ENCODE assay signal across 8 cellular contexts in the genomic region with DNA sequence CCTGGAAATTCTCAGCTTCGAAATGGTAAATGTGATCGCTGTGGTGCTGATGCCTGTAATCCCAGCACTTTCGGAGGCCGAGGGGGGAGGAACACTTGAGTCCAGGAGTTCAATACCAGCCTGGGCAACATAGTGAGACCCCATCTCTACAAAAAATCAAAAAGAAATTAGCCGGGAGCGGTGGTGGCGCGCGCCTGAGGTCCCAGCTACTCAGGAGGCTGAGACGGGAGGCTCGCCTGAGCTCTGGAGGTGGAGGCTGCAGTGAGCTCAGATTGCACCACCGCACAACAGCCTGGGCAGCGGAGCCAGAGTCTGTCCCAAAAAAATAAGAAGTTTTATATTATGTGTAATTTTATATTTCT. TPM values are rescaled to one million over a fixed set of nuclear protein-coding genes. Genes with fewer than 3 reads are reported as not detected.
DNase-seq lines count a peak whose midpoint lies in the region; ATAC-seq, FAIRE-seq and TF ChIP-seq lines count a peak whose summit lies in the region.

No MANE protein-coding gene starts in this region.

- intact Hi-C loops in psoas muscle (cut with DNase I), result loop anchor here in 1 of 2 donors (5.0 to 10.0 kb wide), 2 partner anchors 34 to 97 kb away; no protein-coding TSS in a partner anchor

- ATAC-seq in RWPE2 (ENCODE audit: low read depth) (no peak), psoas muscle (no peak)

- H3K9me3 ChIP-seq in RWPE2 (ENCODE audit: severe bottlenecking) (no peaks in the 10 kb centered on the region), fibroblast of lung (ENCODE audit: control insufficient read depth, insufficient read depth, low read depth, low read length) (no peaks in the 10 kb centered on the region), psoas muscle (no peaks in the 10 kb centered on the region)

- H3K9ac ChIP-seq in fibroblast of lung (ENCODE audit: insufficient read depth, low read length), result peak overlapping the region; percentile 95

- H3K4me1 ChIP-seq in RWPE2 (ENCODE audit: insufficient read depth, poor library complexity, severe bottlenecking) (peaks cover 14% of the 10 kb centered on the region), fibroblast of lung (ENCODE audit: control insufficient read depth, extremely low read depth, insufficient read depth, low read length) (peaks cover 3% of the 10 kb centered on the region), psoas muscle (peaks cover 26% of the 10 kb centered on the region)

- H2AFZ ChIP-seq in fibroblast of lung (ENCODE audit: low read length), result no peak overlapping the region

- H3K4me3 ChIP-seq in GM08714 (ENCODE audit: low read length) (peak overlapping the region; percentile 88), RWPE2 (ENCODE audit: severe bottlenecking) (peak overlapping the region; percentile 81), fibroblast of lung (replicated peaks in 1 of 4; ENCODE audit: control extremely low read depth in 1 of 4, insufficient read depth in 1 of 4, low read depth in 3 of 4, low read length in 4 of 4) (peak overlapping the region; percentile 82 to 94 (median 92)), psoas muscle (peak overlapping the region; percentile 92)

- peaks cover 52% of the 10 kb centered on the region for H3K79me2 ChIP-seq in fibroblast of lung (ENCODE audit: control insufficient read depth, insufficient read depth, low read length)

- 21 to 31% (median 30%) methylated on average over 13 of the region's 13 CpGs for WGBS in psoas muscle, 3 donors

- no peaks in the 10 kb centered on the region for H3K27me3 ChIP-seq in RWPE2 (ENCODE audit: insufficient read depth, poor library complexity, severe bottlenecking)
- H3K27me3 ChIP-seq in fibroblast of lung (ENCODE audit: control insufficient read depth, insufficient read depth, low read length), result no peaks in the 10 kb centered on the region
- no peaks in the 10 kb centered on the region for H3K27me3 ChIP-seq in psoas muscle (ENCODE audit: insufficient read depth in 3 of 3, low read length in 2 of 3)

- H3K27ac ChIP-seq in RWPE2 (ENCODE audit: poor library complexity, severe bottlenecking) (peak overlapping the region; percentile 60), fibroblast of lung (ENCODE audit: insufficient read depth, low read length) (peak overlapping the region; percentile 73), psoas muscle (peak overlapping the region; percentile 83)

- H3K36me3 ChIP-seq in RWPE2 (ENCODE audit: low read depth) (peaks cover 32% of the 10 kb centered on the region), fibroblast of lung (ENCODE audit: control insufficient read depth, insufficient read depth, low read length) (peaks cover 11% of the 10 kb centered on the region), psoas muscle (ENCODE audit: insufficient read depth in 1 of 2, low read depth in 1 of 2) (peaks cover 5 to 37% of the 10 kb centered on the region in 2 donors)

- DNase-seq in RWPE2 (ENCODE audit: low spot score), result no peak
- no peak for DNase-seq in fibroblast of lung (ENCODE audit: low read depth in 2 of 2)
- no peak for DNase-seq in psoas muscle
- DNase-seq in cortex of kidney (lab: John Stamatoyannopoulos, UW), result no peak
- DNase-seq in D721Med (ENCODE audit: insufficient read length, low spot score), result no peak
- DNase-seq in dedifferentiated amniotic fluid mesenchymal stem cell (ENCODE audit: extremely low spot score), result no peak
- no peak for DNase-seq in DMS 273 (lab: John Stamatoyannopoulos, UW; ENCODE audit: unreplicated experiment)

- no peaks in the 10 kb centered on the region for H4K20me1 ChIP-seq in fibroblast of lung (ENCODE audit: control insufficient read depth, extremely low read depth, insufficient read depth, low read length)

- FAIRE-seq in D721Med (lab: Jason Lieb, UNC), result no peak

- H3K4me2 ChIP-seq in fibroblast of lung (ENCODE audit: extremely low read depth, insufficient read depth, low read length), result peak overlapping the region; percentile 81

- TF ChIP-seq CTCF in RWPE2 (IDR thresholded peaks at IDR 0.05; ENCODE audit: poor library complexity, severe bottlenecking) (no peak), fibroblast of lung (conservative IDR thresholded peaks at IDR 0.05 in 1 of 2, IDR thresholded peaks at IDR 0.05 in 1 of 2; ENCODE audit: low read depth in 1 of 2, low read length in 2 of 2) (no peak), psoas muscle (IDR thresholded peaks at IDR 0.05) (no peak), D721Med (IDR thresholded peaks at IDR 0.05; ENCODE audit: insufficient read depth, missing control alignments) (no peak)

RNA-seq across cellular contexts. Expression of a gene that starts 0.8 kb away (rescaled TPM):
- total RNA-seq in fibroblast of lung (80.1 and 81.7 TPM in 2 replicates), psoas muscle (100 to 1,000 TPM; 114 to 159 (median 143) TPM)
- polyA plus RNA-seq in fibroblast of lung (150 and 188 TPM in 2 replicates), psoas muscle (100 to 1,000 TPM; 211 to 308 (median 255) TPM)
- polyA plus RNA-seq in fibroblast of lung (2012), result 155 and 217 TPM in 2 replicates
- 27.3 and 44.5 TPM in 2 replicates for polyA minus RNA-seq in fibroblast of lung (ENCODE audit: low replicate concordance)

RNA-seq across cellular contexts. Expression of a gene that starts 8.8 kb away (rescaled TPM):
- 87.1 and 102 TPM in 2 replicates for total RNA-seq in fibroblast of lung
- polyA plus RNA-seq in fibroblast of lung, result 70.5 and 116 TPM in 2 replicates
- 51.7 and 70.2 TPM in 2 replicates for polyA plus RNA-seq in fibroblast of lung (2012)
- 23.3 and 75.5 TPM in 2 replicates for polyA minus RNA-seq in fibroblast of lung (ENCODE audit: low replicate concordance)
- total RNA-seq in psoas muscle, result 10 to 100 TPM; 40.2 to 71.8 (median 46.1) TPM
- 10 to 100 TPM; 50.1 to 59.3 (median 54.7) TPM for polyA plus RNA-seq in psoas muscle

RNA-seq across cellular contexts. Expression of a gene that starts 13.1 kb away (rescaled TPM):
- total RNA-seq in fibroblast of lung (1.3 and 2.0 TPM in 2 replicates), psoas muscle (1 to 10 TPM in 3 of 4 donors, under 1 TPM in 1; 0.77 to 5.4 (median 3.0) TPM)
- polyA plus RNA-seq in fibroblast of lung (0.84 and 1.9 TPM in 2 replicates), psoas muscle (1 to 10 TPM; 1.1 to 2.9 (median 1.6) TPM)
- 0.86 and 2.9 TPM in 2 replicates for polyA plus RNA-seq in fibroblast of lung (2012)
- polyA minus RNA-seq in fibroblast of lung (ENCODE audit: low replicate concordance), result 1.4 TPM in 1 of 2 replicates, not detected in the other

RNA-seq across cellular contexts. Expression of a gene that starts 27.6 kb away (rescaled TPM):
- total RNA-seq in fibroblast of lung, result 2.6 and 3.1 TPM in 2 replicates
- polyA plus RNA-seq in fibroblast of lung, result 1.7 and 2.5 TPM in 2 replicates
- 7.5 and 12.6 TPM in 2 replicates for polyA plus RNA-seq in fibroblast of lung (2012)
- 1.1 and 3.7 TPM in 2 replicates for polyA minus RNA-seq in fibroblast of lung (ENCODE audit: low replicate concordance)
- 10 to 100 TPM in 3 of 4 donors, 1 to 10 TPM in 1; 4.5 to 25.3 (median 13.8) TPM for total RNA-seq in psoas muscle
- polyA plus RNA-seq in psoas muscle, result 1 to 10 TPM; 1.4 to 7.8 (median 4.1) TPM

RNA-seq across cellular contexts. Expression of a gene that starts 32.9 kb away (rescaled TPM):
- total RNA-seq in fibroblast of lung (83.2 and 85.2 TPM in 2 replicates), psoas muscle (100 to 1,000 TPM; 180 to 194 (median 183) TPM)
- polyA plus RNA-seq in fibroblast of lung (42.2 and 66.9 TPM in 2 replicates), psoas muscle (100 to 1,000 TPM; 306 to 534 (median 341) TPM)
- polyA plus RNA-seq in fibroblast of lung (2012), result 92.6 and 179 TPM in 2 replicates
- 7.1 and 8.1 TPM in 2 replicates for polyA minus RNA-seq in fibroblast of lung (ENCODE audit: low replicate concordance)
